In genomic region chr22:19909350-19910179, GRCh38 we compare ENCODE assay signal across 1 cellular context.
TF ChIP-seq lines count a peak whose summit lies in the region.

No MANE protein-coding gene starts in this region.

TF ChIP-seq in HEK293, 187 proteins besides CTCF, POLR2A, EP300 and RAD21 (continued from another document):
- TF ChIP-seq ATF2 (tag by site-specific recombination; IDR thresholded peaks at IDR 0.05; ENCODE audit: low read depth): no peak
- no peak for TF ChIP-seq ZNF121 (tag by site-specific recombination; IDR thresholded peaks at IDR 0.05)
- TF ChIP-seq GLIS1 (tag by site-specific recombination; IDR thresholded peaks at IDR 0.05): 0 out of 2 replicates have a peak, but pooled peaks have one; percentile 13
- TF ChIP-seq KLF9 (tag by site-specific recombination; IDR thresholded peaks at IDR 0.05; ENCODE audit: low read depth): peak; percentile 63; the same call in 1 of the 2 replicates
- TF ChIP-seq ZNF18 (tag by site-specific recombination; IDR thresholded peaks at IDR 0.05): no peak; the same call in none of the 2 replicates
- TF ChIP-seq ZNF529 (tag by site-specific recombination; IDR thresholded peaks at IDR 0.05; ENCODE audit: insufficient replicate concordance): no peak
